In genomic region chr18:77101410-77102245, GRCh38 we compare ENCODE assay signal across 8 cellular contexts. TPM values are rescaled to one million over a fixed set of nuclear protein-coding genes. Genes with fewer than 3 reads are reported as not detected.
DNase-seq lines count a peak whose midpoint lies in the region; ATAC-seq and TF ChIP-seq lines count a peak whose summit lies in the region.

No MANE protein-coding gene starts in this region.

- peak overlapping the region; percentile 51 to 69 (median 56) for H3K4me3 Mint-ChIP-seq in nephron

- peak in 1 of 4 donors; percentile 7 for TF ChIP-seq POLR2A in upper lobe of left lung (IDR thresholded peaks at IDR 0.05)

- H3K4me3 ChIP-seq in HUES6 (ENCODE audit: low read depth, low read length) = peak overlapping the region; percentile 12; the same call in 1 of the 2 replicates
- H3K4me3 ChIP-seq in epithelial cell of proximal tubule (ENCODE audit: low read depth, low read length) = peak overlapping the region; percentile 32
- no peak overlapping the region for H3K4me3 ChIP-seq in upper lobe of left lung

- H3K4me1 Mint-ChIP-seq in nephron = peaks cover 94% of the 10 kb centered on the region

- H3K4me1 ChIP-seq in HUES6 (ENCODE audit: control insufficient read depth, insufficient read depth, low read length) (peaks cover 56% of the 10 kb centered on the region), upper lobe of left lung (peaks cover 46 to 90% (median 56%) of the 10 kb centered on the region in 4 donors)

- H3K27ac ChIP-seq in HUES6 (ENCODE audit: low read depth, low read length) (peak overlapping the region; percentile 47; the same call in 1 of the 2 replicates), upper lobe of left lung (peak overlapping the region; percentile 80 to 89 (median 86))

- ATAC-seq in GM21576 (IDR thresholded peaks at IDR 0.05; ENCODE audit: unreplicated experiment) (peak; percentile 33), upper lobe of left lung (ENCODE audit: low FRiP score in 2 of 2) (peak; percentile 84 to 86)

- no peaks in the 10 kb centered on the region for H3K27me3 ChIP-seq in HUES6 (ENCODE audit: control insufficient read depth, insufficient read depth, low read length)
- H3K27me3 ChIP-seq in upper lobe of left lung = no peaks in the 10 kb centered on the region

- 21 to 31% methylated on average over 16 of the region's 16 CpGs for WGBS in upper lobe of left lung, 2 donors

- DNase-seq in Daoy (ENCODE audit: low read depth) (peak; percentile 93), epithelial cell of proximal tubule (ENCODE audit: low read depth) (peak; percentile 92), upper lobe of left lung (peak in 1 of 2 donors; percentile 96), NCI-H1048 (lab: John Stamatoyannopoulos, UW) (no peak)
- peak; percentile 52 for DNase-seq in activated CD4-positive, CD25-positive, alpha-beta regulatory T cell treated with anti-CD3 and anti-CD28 coated beads, Interleukin-2, amount 50 U/mL, for 72 hours

- no peaks in the 10 kb centered on the region for H3K36me3 ChIP-seq in HUES6 (ENCODE audit: control insufficient read depth, insufficient read depth, low read length)
- peaks cover 0 to 15% (median 3%) of the 10 kb centered on the region in 4 donors for H3K36me3 ChIP-seq in upper lobe of left lung

- H3K27ac Mint-ChIP-seq in nephron = peak overlapping the region; percentile 97 to 100 (median 98)

- H3K9me3 Mint-ChIP-seq in nephron = no peaks in the 10 kb centered on the region

- TF ChIP-seq CTCF in epithelial cell of proximal tubule (conservative IDR thresholded peaks at IDR 0.05; ENCODE audit: low read depth, low read length) (no peak), nephron (IDR thresholded peaks at IDR 0.05; ENCODE audit: unreplicated experiment in 3 of 3) (no peak), upper lobe of left lung (IDR thresholded peaks at IDR 0.05) (no peak)

- H3K9me3 ChIP-seq in HUES6 (ENCODE audit: control insufficient read depth, insufficient read depth, low read depth, low read length) (no peaks in the 10 kb centered on the region), upper lobe of left lung (no peaks in the 10 kb centered on the region)

- H3K9ac ChIP-seq in HUES6 (ENCODE audit: low read length) = peak overlapping the region; percentile 48

- TF ChIP-seq EP300 in upper lobe of left lung (IDR thresholded peaks at IDR 0.05) = peak in 2 of 4 donors; percentile 19 to 49

- H3K27me3 Mint-ChIP-seq in nephron (ENCODE audit: low read depth) = no peaks in the 10 kb centered on the region

- H3K36me3 Mint-ChIP-seq in nephron (ENCODE audit: low read depth) = no peaks in the 10 kb centered on the region

RNA-seq across cellular contexts. Expression of gene MBP, which starts 31.0 kb away (rescaled TPM):
- total RNA-seq in Daoy (2014; rRNA removed; shearing (Covaris generic)) = 0.21 TPM in 1 of 2 replicates, not detected in the other
- total RNA-seq in epithelial cell of proximal tubule (18.8 and 19.1 TPM in 2 replicates), upper lobe of left lung (10 to 100 TPM; 55.5 to 87.6 (median 68.8) TPM)

Comparison
In these comparisons a context has a peak if more than half of its experiments do, and no peak if none do; other contexts are left out.
1. H3K4me3 ChIP-seq: peak in HUES6 (single experiment) and epithelial cell of proximal tubule (single experiment); none in upper lobe of left lung (0 of 4).
2. RNA of gene MBP, which starts 31.0 kb away (total RNA-seq): 55.5 to 87.6 TPM in upper lobe of left lung and 18.8 to 19.1 TPM in epithelial cell of proximal tubule; 0.21 TPM in Daoy; every median in the first group is over 10 times any median in the second.